8 cellular contexts compared by ENCODE assay signal in genomic region chrX:111680988-111681779, GRCh38. TPM values are rescaled to one million over a fixed set of nuclear protein-coding genes. Genes with fewer than 3 reads are reported as not detected.
DNase-seq lines count a peak whose midpoint lies in the region; ATAC-seq and TF ChIP-seq lines count a peak whose summit lies in the region.

Gene ALG13 (plus strand): TSS chrX:111681170. CDS start chrX:111681219, 49 bp downstream.

- H3K9me3 ChIP-seq in SK-N-SH (no peaks in the 10 kb centered on the region), suprapubic skin (no peaks in the 10 kb centered on the region)

- H3K4me3 ChIP-seq in SK-N-SH (ENCODE audit: low read depth in 2 of 2, low read length in 1 of 2), result peak within 1 kb of the TSS; percentile 82 to 87
- peak within 1 kb of the TSS; percentile 72 for H3K4me3 ChIP-seq in suprapubic skin

- under 1% methylated on average over 58 of the region's 69 CpGs for WGBS in SK-N-SH (ENCODE audit: low lambda C conversion rate)
- 16% methylated on average over 69 of the region's 69 CpGs for WGBS in suprapubic skin

- CTCF ChIA-PET in SK-N-SH (lab: Yijun Ruan, JAX), result interaction anchor here (0.6 to 2.2 kb wide), 18 partner anchors 8 to 417 kb away, joined by 3 to 11 read pairs (median 3); partner anchors contain the start of gene DCX

- H3F3A ChIP-seq in SK-N-SH (replicated peaks; ENCODE audit: insufficient read depth), result no peaks in the 10 kb centered on the region

- H3K27ac ChIP-seq in SK-N-SH (ENCODE audit: low read depth in 2 of 2, low read length in 1 of 2) (peak within 1 kb of the TSS; percentile 94 to 96), suprapubic skin (peak within 1 kb of the TSS; percentile 99)

- H3K27me3 ChIP-seq in SK-N-SH (ENCODE audit: insufficient read depth), result no peaks in the 10 kb centered on the region
- no peaks in the 10 kb centered on the region for H3K27me3 ChIP-seq in suprapubic skin

- peak within 1 kb of the TSS; percentile 98 for H3K9ac ChIP-seq in SK-N-SH

- DNase-seq in GM10266 (ENCODE audit: extremely low spot score), result peak; percentile 75
- peak; percentile 62 for DNase-seq in NCI-H1048 (lab: John Stamatoyannopoulos, UW)
- peak; percentile 94 for DNase-seq in SK-N-SH
- DNase-seq in globus pallidus (ENCODE audit: low spot score), result peak; percentile 85
- DNase-seq in nucleus accumbens (lab: John Stamatoyannopoulos, UW), result peak; percentile 2 to 91 (median 72)
- peak; percentile 92 to 93 for DNase-seq in suprapubic skin (ENCODE audit: low spot score in 2 of 2)

- H4K20me1 ChIP-seq in SK-N-SH (ENCODE audit: insufficient read depth), result peaks cover 5% of the 10 kb centered on the region; the same call in 1 of the 2 replicates

- peaks cover 22% of the 10 kb centered on the region for H3K79me2 ChIP-seq in SK-N-SH (ENCODE audit: insufficient read depth)

- ATAC-seq in HG02588 (IDR thresholded peaks at IDR 0.05; ENCODE audit: unreplicated experiment), result peak; percentile 98

- peaks cover 4 to 7% of the 10 kb centered on the region in 2 experiments; a peak in 2 of 4 replicates for H3K4me1 ChIP-seq in SK-N-SH (ENCODE audit: control insufficient read depth in 1 of 2, insufficient read depth in 2 of 2, low read depth in 1 of 2, low read length in 1 of 2)
- peaks cover 7% of the 10 kb centered on the region for H3K4me1 ChIP-seq in suprapubic skin

- peaks cover 32% of the 10 kb centered on the region for H3K4me1 Mint-ChIP-seq in activated naive CD4-positive, alpha-beta T cell treated with anti-CD3 and anti-CD28 coated beads, Interleukin-2, amount 50 U/mL, for 24 hours

- H3K9me2 ChIP-seq in SK-N-SH, result no peaks in the 10 kb centered on the region

- H2AFZ ChIP-seq in SK-N-SH (ENCODE audit: low read depth), result peak within 1 kb of the TSS; percentile 74

- H3K9me3 Mint-ChIP-seq in activated naive CD4-positive, alpha-beta T cell treated with anti-CD3 and anti-CD28 coated beads, Interleukin-2, amount 50 U/mL, for 24 hours, result no peaks in the 10 kb centered on the region

- peak; percentile 64 for TF ChIP-seq CTCF in GM10266 (IDR thresholded peaks at IDR 0.05; ENCODE audit: control insufficient read depth, insufficient read depth, low read depth, missing control alignments)
- peak; percentile 89 for TF ChIP-seq CTCF in SK-N-SH (IDR thresholded peaks at IDR 0.05)
- TF ChIP-seq CTCF in suprapubic skin (IDR thresholded peaks at IDR 0.05), result peak; percentile 55 to 73

- peak; percentile 12 to 58 for TF ChIP-seq POLR2A in suprapubic skin (IDR thresholded peaks at IDR 0.05)

- peak within 1 kb of the TSS; percentile 98 for H3K27ac Mint-ChIP-seq in activated naive CD4-positive, alpha-beta T cell treated with anti-CD3 and anti-CD28 coated beads, Interleukin-2, amount 50 U/mL, for 24 hours

- H3K36me3 Mint-ChIP-seq in activated naive CD4-positive, alpha-beta T cell treated with anti-CD3 and anti-CD28 coated beads, Interleukin-2, amount 50 U/mL, for 24 hours, result peaks cover 12% of the 10 kb centered on the region

- H3K27me3 Mint-ChIP-seq in activated naive CD4-positive, alpha-beta T cell treated with anti-CD3 and anti-CD28 coated beads, Interleukin-2, amount 50 U/mL, for 24 hours, result no peaks in the 10 kb centered on the region

- peak; percentile 50 for TF ChIP-seq RAD21 in SK-N-SH (IDR thresholded peaks at IDR 0.05; ENCODE audit: low read length)

- TF ChIP-seq EP300 in SK-N-SH (IDR thresholded peaks at IDR 0.05; ENCODE audit: borderline replicate concordance in 1 of 2, low read depth in 1 of 2, low read length in 1 of 2) (peak in 1 of 2 experiments; percentile 21; a peak in 1 of 4 replicates), suprapubic skin (IDR thresholded peaks at IDR 0.05) (no peak)

- peak within 1 kb of the TSS; percentile 71 for H3K4me2 ChIP-seq in SK-N-SH

- H3K36me3 ChIP-seq in SK-N-SH (replicated peaks in 1 of 2; ENCODE audit: control insufficient read depth in 1 of 2, insufficient read depth in 2 of 2, low read length in 1 of 2) (peaks cover 32% of the 10 kb centered on the region in 2 experiments), suprapubic skin (peaks cover 4% of the 10 kb centered on the region)

- peak within 1 kb of the TSS; percentile 92 for H3K4me3 Mint-ChIP-seq in activated naive CD4-positive, alpha-beta T cell treated with anti-CD3 and anti-CD28 coated beads, Interleukin-2, amount 50 U/mL, for 24 hours

- POLR2A ChIA-PET in SK-N-SH (lab: Yijun Ruan, JAX), result interaction anchor here (0.7 to 1.3 kb wide), 4 partner anchors 161 to 317 kb away, joined by 3 to 5 read pairs (median 4); no protein-coding TSS in a partner anchor

TF ChIP-seq in SK-N-SH, 30 proteins besides CTCF, POLR2A, EP300 and RAD21 (continues in another document):
- no peak for TF ChIP-seq FOXM1 (IDR thresholded peaks at IDR 0.05; ENCODE audit: low read depth)
- TF ChIP-seq POLR2AphosphoS5 (IDR thresholded peaks at IDR 0.05; ENCODE audit: low read depth, low read length), result peak; percentile 94
- TF ChIP-seq YY1 (IDR thresholded peaks at IDR 0.05; ENCODE audit: low read depth), result peak; percentile 84
- no peak for TF ChIP-seq JUND (IDR thresholded peaks at IDR 0.05)
- peak; percentile 28; the same call in 1 of the 2 replicates for TF ChIP-seq RCOR1 (IDR thresholded peaks at IDR 0.05; ENCODE audit: low read length)
- TF ChIP-seq MXI1 (IDR thresholded peaks at IDR 0.05; ENCODE audit: low read depth, low read length), result peak; percentile 55; the same call in 1 of the 2 replicates
- no peak for TF ChIP-seq EZH2phosphoT487 (IDR thresholded peaks at IDR 0.05; ENCODE audit: borderline replicate concordance, low read depth)
- TF ChIP-seq SMC3 (IDR thresholded peaks at IDR 0.05; ENCODE audit: low read depth, low read length), result peak; percentile 21; the same call in 1 of the 2 replicates
- no peak for TF ChIP-seq NFIC (IDR thresholded peaks at IDR 0.05; ENCODE audit: borderline replicate concordance)
- no peak for TF ChIP-seq IRF3 (IDR thresholded peaks at IDR 0.05; ENCODE audit: low read depth, low read length)
- TF ChIP-seq ZBTB33 (IDR thresholded peaks at IDR 0.05; ENCODE audit: borderline replicate concordance, low read depth), result no peak
- TF ChIP-seq MAX (IDR thresholded peaks at IDR 0.05; ENCODE audit: low read depth), result peak; percentile 97
- no peak for TF ChIP-seq USF2 (IDR thresholded peaks at IDR 0.05; ENCODE audit: borderline replicate concordance, low read depth, low read length)
- TF ChIP-seq ELF1 (IDR thresholded peaks at IDR 0.05), result peak; percentile 71; the same call in 1 of the 2 replicates
- no peak for TF ChIP-seq RXRA (IDR thresholded peaks at IDR 0.05; ENCODE audit: borderline replicate concordance, low read depth)
- no peak for TF ChIP-seq GATA2 (CRISPR knock-in tag; IDR thresholded peaks at IDR 0.05)

RNA-seq across cellular contexts. Expression of gene ALG13, which starts in this region (rescaled TPM):
- 76.7 and 89.7 TPM in 2 replicates for polyA plus RNA-seq in SK-N-SH (2012; rRNA removed)
- polyA plus RNA-seq in SK-N-SH (2012; cell fraction: cytosol; rRNA removed), result 73.0 and 102 TPM in 2 replicates
- 268 and 303 TPM in 2 replicates for polyA plus RNA-seq in SK-N-SH (2012; cell fraction: nucleus; rRNA removed)
- total RNA-seq in suprapubic skin, result 100 to 1,000 TPM in 1 of 4 donors, 10 to 100 TPM in 3; 46.7 to 190 (median 67.4) TPM

Comparison
In these comparisons a context has a peak if more than half of its experiments do, and no peak if none do; other contexts are left out.
1. Peak in every context shown above with its lines: DNase-seq, ATAC-seq, H3K4me3 ChIP-seq and H3K27ac ChIP-seq.